ENCODE assay signal across 8 cellular contexts in genomic region chr17:44878627-44879221, GRCh38. TPM values are rescaled to one million over a fixed set of nuclear protein-coding genes. Genes with fewer than 3 reads are reported as not detected.
A peak's percentile ranks its signal among the peaks of the same experiment; 100 is the strongest.
DNase-seq lines count a peak whose midpoint lies in the region; ATAC-seq and TF ChIP-seq lines count a peak whose summit lies in the region.

No MANE protein-coding gene starts in this region.

- H3K4me1 Mint-ChIP-seq in type B pancreatic cell (ENCODE audit: unreplicated experiment) = no peaks in the 10 kb centered on the region

- TF ChIP-seq CTCF in LNCaP clone FGC (IDR thresholded peaks at IDR 0.05; ENCODE audit: control insufficient read depth, extremely low read depth, insufficient read depth) = peak; percentile 72
- peak; percentile 79 for TF ChIP-seq CTCF in type B pancreatic cell (conservative IDR thresholded peaks at IDR 0.05)

- DNase-seq in Right ventricle myocardium superior = no peak
- DNase-seq in cardiac septum (ENCODE audit: low spot score) = no peak
- no peak for DNase-seq in LNCaP clone FGC (ENCODE audit: low read depth)
- DNase-seq in activated CD4-positive, alpha-beta T cell treated with anti-CD3 and anti-CD28 coated beads for 48 hours = peak; percentile 28
- peak; percentile 47 for DNase-seq in glomerular visceral epithelial cell (ENCODE audit: extremely low spot score)
- no peak for DNase-seq in type B pancreatic cell (ENCODE audit: extremely low spot score, unreplicated experiment)

- ATAC-seq in Right ventricle myocardium superior (ENCODE audit: poor library complexity) (peak; percentile 45), HG02763 (IDR thresholded peaks at IDR 0.05; ENCODE audit: unreplicated experiment) (no peak), HG02759 (IDR thresholded peaks at IDR 0.05; ENCODE audit: unreplicated experiment) (no peak)

- no peak overlapping the region for H3K27ac Mint-ChIP-seq in type B pancreatic cell

- peaks cover 11% of the 10 kb centered on the region for H3K36me3 Mint-ChIP-seq in type B pancreatic cell

- intact Hi-C loops in Right ventricle myocardium superior (cut with DNase I) (no loop called here), cardiac septum (cut with DNase I) (no loop called here)

- H3K9me3 Mint-ChIP-seq in type B pancreatic cell = no peaks in the 10 kb centered on the region

- H3K4me3 ChIP-seq in LNCaP clone FGC (ENCODE audit: low read depth, low read length) = no peak overlapping the region

- H3K4me3 Mint-ChIP-seq in type B pancreatic cell = no peak overlapping the region

- no peaks in the 10 kb centered on the region for H3K27me3 Mint-ChIP-seq in type B pancreatic cell

RNA-seq across cellular contexts. Expression of gene EFTUD2, which starts 20.5 kb away (rescaled TPM):
- 66.9 TPM for total RNA-seq in Right ventricle myocardium superior
- total RNA-seq in cardiac septum = 62.0 TPM
- total RNA-seq in type B pancreatic cell (ENCODE audit: low replicate concordance) = 111 and 122 TPM in 2 replicates

RNA-seq across cellular contexts. Expression of gene HIGD1B, which starts 31.0 kb away (rescaled TPM):
- 17.4 TPM for total RNA-seq in Right ventricle myocardium superior
- total RNA-seq in cardiac septum = 10.3 TPM
- not detected in 2 replicates for total RNA-seq in type B pancreatic cell (ENCODE audit: low replicate concordance)

RNA-seq across cellular contexts. Expression of gene GFAP, which starts 36.6 kb away (rescaled TPM):
- 4.7 TPM for total RNA-seq in Right ventricle myocardium superior
- total RNA-seq in cardiac septum = 7.0 TPM
- total RNA-seq in type B pancreatic cell (ENCODE audit: low replicate concordance) = 0.10 and 0.26 TPM in 2 replicates

RNA-seq across cellular contexts. Expression of gene GJC1, which starts 48.6 kb away (rescaled TPM):
- total RNA-seq in Right ventricle myocardium superior (16.1 TPM), cardiac septum (32.0 TPM), type B pancreatic cell (ENCODE audit: low replicate concordance) (20.2 and 62.6 TPM in 2 replicates)

Comparison
In these comparisons a context has a peak if more than half of its experiments do, and no peak if none do; other contexts are left out.
1. DNase-seq: peak in activated CD4-positive, alpha-beta T cell treated with anti-CD3 and anti-CD28 coated beads for 48 hours (single experiment) and glomerular visceral epithelial cell (single experiment); none in Right ventricle myocardium superior (single experiment), cardiac septum (single experiment), LNCaP clone FGC (single experiment) and type B pancreatic cell (single experiment).
2. RNA of gene HIGD1B, which starts 31.0 kb away (total RNA-seq): 17.4 TPM in Right ventricle myocardium superior (single experiment) and 10.3 TPM in cardiac septum (single experiment); not detected in type B pancreatic cell; every median in the first group is over 10 times any median in the second.